ENCODE assay signal across 8 cellular contexts in genomic region chr1:47708658-47709301, GRCh38.
DNase-seq lines count a peak whose midpoint lies in the region; ATAC-seq lines count a peak whose summit lies in the region.

No MANE protein-coding gene starts in this region.

- peak overlapping the region; percentile 80 for H3K27ac Mint-ChIP-seq in stimulated activated naive B cell treated with anti-CD40 and anti-IgM and Interleukin-4, amounts not matched to agents 10 μg/mL and 1 μg/mL and 100 μg/mL, for 72 hours

- peak overlapping the region; percentile 66 to 73 for H3K4me3 Mint-ChIP-seq in stimulated activated naive B cell treated with anti-CD40 and anti-IgM and Interleukin-4, amounts not matched to agents 10 μg/mL and 1 μg/mL and 100 μg/mL, for 72 hours

- DNase-seq in NCI-H345 (lab: John Stamatoyannopoulos, UW), result peak; percentile 44
- DNase-seq in NCI-H345 treated with DMSO at 0.1 percent for 48 hours (lab: John Stamatoyannopoulos, UW; ENCODE audit: unreplicated experiment), result no peak
- peak; percentile 77 to 79 for DNase-seq in SJCRH30
- DNase-seq in stimulated activated naive B cell treated with anti-CD40 and anti-IgM and Interleukin-4, amounts not matched to agents 10 μg/mL and 1 μg/mL and 100 μg/mL, for 72 hours, result no peak
- DNase-seq in epidermal melanocyte (ENCODE audit: insufficient read length, low spot score), result no peak
- no peak for DNase-seq in DMS114 treated with DMSO at 0.1 percent for 48 hours (lab: John Stamatoyannopoulos, UW; ENCODE audit: unreplicated experiment)

- H3K27me3 ChIP-seq in SJCRH30 (no peaks in the 10 kb centered on the region; the same call in 1 of the 2 replicates), iPS-18a (ENCODE audit: control insufficient read depth, insufficient read depth, low read length) (peaks cover 89% of the 10 kb centered on the region)

- H3K36me3 ChIP-seq in SJCRH30, result no peaks in the 10 kb centered on the region
- no peaks in the 10 kb centered on the region for H3K36me3 ChIP-seq in iPS-18a (ENCODE audit: control insufficient read depth, low read depth, low read length)

- H3K9me3 ChIP-seq in SJCRH30 (replicated peaks) (no peaks in the 10 kb centered on the region), iPS-18a (ENCODE audit: control insufficient read depth, low read depth, low read length) (no peaks in the 10 kb centered on the region)

- H3K4me3 ChIP-seq in SJCRH30, result peak overlapping the region; percentile 56
- H3K4me3 ChIP-seq in iPS-18a (ENCODE audit: low read length), result peak overlapping the region; percentile 50

- ATAC-seq in stimulated activated naive B cell treated with anti-CD40 and anti-IgM and Interleukin-4, amounts not matched to agents 10 μg/mL and 1 μg/mL and 100 μg/mL, for 72 hours (replicated peaks), result no peak
- ATAC-seq in HG02678 (IDR thresholded peaks at IDR 0.05; ENCODE audit: unreplicated experiment), result no peak

- peak overlapping the region; percentile 15 for H3K9ac ChIP-seq in iPS-18a (ENCODE audit: low read length)

- H3K36me3 Mint-ChIP-seq in stimulated activated naive B cell treated with anti-CD40 and anti-IgM and Interleukin-4, amounts not matched to agents 10 μg/mL and 1 μg/mL and 100 μg/mL, for 72 hours, result no peaks in the 10 kb centered on the region

- H3K27ac ChIP-seq in SJCRH30 (peak overlapping the region; percentile 83), iPS-18a (ENCODE audit: low read length) (no peak overlapping the region)

- H3K4me1 Mint-ChIP-seq in stimulated activated naive B cell treated with anti-CD40 and anti-IgM and Interleukin-4, amounts not matched to agents 10 μg/mL and 1 μg/mL and 100 μg/mL, for 72 hours, result peaks cover 11 to 31% of the 10 kb centered on the region in 2 donors

- H3K4me1 ChIP-seq in SJCRH30, result peaks cover 11% of the 10 kb centered on the region
- H3K4me1 ChIP-seq in iPS-18a (ENCODE audit: control insufficient read depth, low read depth, low read length), result peaks cover 7% of the 10 kb centered on the region

- peaks cover 67 to 83% of the 10 kb centered on the region in 2 donors for H3K27me3 Mint-ChIP-seq in stimulated activated naive B cell treated with anti-CD40 and anti-IgM and Interleukin-4, amounts not matched to agents 10 μg/mL and 1 μg/mL and 100 μg/mL, for 72 hours

- H3K9me3 Mint-ChIP-seq in stimulated activated naive B cell treated with anti-CD40 and anti-IgM and Interleukin-4, amounts not matched to agents 10 μg/mL and 1 μg/mL and 100 μg/mL, for 72 hours, result no peaks in the 10 kb centered on the region

Comparison
In these comparisons a context has a peak if more than half of its experiments do, and no peak if none do; other contexts are left out.
1. DNase-seq: peak in NCI-H345 (single experiment) and SJCRH30 (2 of 2); none in NCI-H345 treated with DMSO at 0.1 percent for 48 hours (single experiment), stimulated activated naive B cell treated with anti-CD40 and anti-IgM and Interleukin-4, amounts not matched to agents 10 μg/mL and 1 μg/mL and 100 μg/mL, for 72 hours (single experiment), epidermal melanocyte (single experiment) and DMS114 treated with DMSO at 0.1 percent for 48 hours (single experiment).